Comparison of ENCODE assay signal across 9 cellular contexts in the genomic region with DNA sequence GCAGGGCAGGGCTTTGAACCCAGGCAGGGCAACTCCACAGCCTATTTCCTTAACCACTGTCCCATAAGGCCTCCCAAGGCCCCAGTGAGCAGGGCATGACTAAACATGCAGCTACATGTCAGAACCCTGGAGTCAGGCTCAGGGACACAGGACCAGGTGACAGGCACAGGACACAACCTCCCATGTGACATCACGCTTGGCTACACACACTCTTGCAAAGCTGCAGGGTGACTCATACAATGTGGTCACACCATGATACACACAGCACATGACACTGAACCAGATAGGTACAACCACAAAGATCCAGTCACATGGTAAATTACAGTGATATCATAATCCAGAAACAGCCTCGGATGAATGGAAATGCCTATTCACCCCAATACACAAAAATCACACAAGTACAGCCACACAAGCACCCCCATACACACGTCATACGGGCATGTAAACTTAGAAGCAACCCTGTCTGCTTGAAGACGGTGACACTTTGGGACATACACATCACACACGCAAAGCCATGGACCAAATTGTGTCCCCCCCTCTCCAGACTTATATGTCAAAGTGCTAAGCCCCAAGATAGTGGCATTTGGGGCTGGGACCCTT. TPM values are rescaled to one million over a fixed set of nuclear protein-coding genes. Genes with fewer than 3 reads are reported as not detected.
A peak's percentile ranks its signal among the peaks of the same experiment; 100 is the strongest.
DNase-seq lines count a peak whose midpoint lies in the region; ATAC-seq, FAIRE-seq and TF ChIP-seq lines count a peak whose summit lies in the region.
"Had no signal": no experiment of that assay in that cellular context is flagged by ENCODE, and none has a peak within 500 bp of the region (broad histone marks: within the 10 kb centered on the region; RNA-seq: fewer than 3 reads in every experiment).

No MANE protein-coding gene starts in this region.

- no peak overlapping the region for H3K9ac ChIP-seq in colonic mucosa (ENCODE audit: low read depth in 2 of 2, low read length in 2 of 2)

- H3K27ac ChIP-seq in Panc1 (ENCODE audit: low read length) (no peak overlapping the region), colonic mucosa (no peak overlapping the region)

- intact Hi-C loops in Panc1 (cut with micrococcal nuclease; ENCODE audit: unreplicated experiment) (no loop called here), colonic mucosa (cut with DNase I) (no loop called here)

- POLR2A ChIA-PET in Panc1 (lab: Charles Lee) = no interaction called here

- CTCF ChIA-PET in Panc1 (lab: Charles Lee) = no interaction called here

- H3K4me1 ChIP-seq in Panc1 (ENCODE audit: control insufficient read depth, insufficient read depth, low read length) (no peaks in the 10 kb centered on the region), colonic mucosa (no peaks in the 10 kb centered on the region)

- ATAC-seq in HG03108 (IDR thresholded peaks at IDR 0.05; ENCODE audit: unreplicated experiment) (peak; percentile 88), Panc1 (no peak)

- in situ Hi-C loops in Panc1 (cut with HindIII; ENCODE audit: low pct_unique_long_range_greater_than_20kb, low sequenced_read_pairs) = no loop called here

- no TSS peak for BruUV-seq in Panc1 (replicated peaks; lab: Mats Ljungman, UMichigan)

- TF ChIP-seq CTCF in Panc1 (IDR thresholded peaks at IDR 0.05) = no peak
- TF ChIP-seq CTCF in colonic mucosa (IDR thresholded peaks at IDR 0.05) = no peak

- no peak overlapping the region for H3K4me3 ChIP-seq in Panc1 (ENCODE audit: low read depth in 2 of 2, low read length in 2 of 2)
- no peak overlapping the region for H3K4me3 ChIP-seq in colonic mucosa

- FAIRE-seq in GM19239 (lab: Jason Lieb, UNC) = peak; percentile 97

- H3K27me3 ChIP-seq in Panc1 (ENCODE audit: control insufficient read depth, insufficient read depth, low read length) (no peaks in the 10 kb centered on the region), colonic mucosa (no peaks in the 10 kb centered on the region)

- H3K36me3 ChIP-seq in Panc1 (ENCODE audit: control insufficient read depth, insufficient read depth, low read length) (no peaks in the 10 kb centered on the region), colonic mucosa (no peaks in the 10 kb centered on the region)

- DNase-seq in ELR (ENCODE audit: low read depth) (peak; percentile 57), GM19239 (ENCODE audit: insufficient read length, low spot score) (peak; percentile 51), Panc1 (ENCODE audit: low read depth, low spot score) (peak; percentile 90), kidney glomerular epithelial cell (lab: John Stamatoyannopoulos, UW) (peak; percentile 75), colonic mucosa (no peak)
- DNase-seq in activated effector memory CD4-positive, alpha-beta T cell treated with anti-CD3 and anti-CD28 coated beads, Interleukin-2, amount 50 U/mL, for 16 hours = no peak
- DNase-seq in activated CD4-positive, CD25-positive, alpha-beta regulatory T cell (lab: John Stamatoyannopoulos, UW) = no peak

- H3K9me3 ChIP-seq in Panc1 (ENCODE audit: control insufficient read depth, insufficient read depth, low read depth, low read length) (no peaks in the 10 kb centered on the region), colonic mucosa (no peaks in the 10 kb centered on the region)

RNA-seq across cellular contexts. Expression of gene KLK4, which starts 14.5 kb away (rescaled TPM):
- total RNA-seq in Panc1 (2021; ENCODE audit: unreplicated experiment) = not detected
- 0.38 TPM for polyA plus RNA-seq in Panc1 (2012; ENCODE audit: insufficient read length)
- 1 to 10 TPM; 1.2 to 2.0 TPM for total RNA-seq in colonic mucosa

RNA-seq across cellular contexts. Expression of gene KLK2, which starts 23.5 kb away (rescaled TPM):
- total RNA-seq in Panc1 (2021; ENCODE audit: unreplicated experiment) (not detected), colonic mucosa (not detected)
- polyA plus RNA-seq in Panc1 (2012; ENCODE audit: insufficient read length) = not detected

RNA-seq across cellular contexts. Expression of gene KLK3, which starts 42.0 kb away (rescaled TPM):
- total RNA-seq in Panc1 (2021; ENCODE audit: unreplicated experiment) (not detected), colonic mucosa (1 to 10 TPM; 2.4 to 2.5 TPM)
- polyA plus RNA-seq in Panc1 (2012; ENCODE audit: insufficient read length) = not detected

RNA-seq across cellular contexts. Expression of gene KLK5, which starts 56.1 kb away (rescaled TPM):
- total RNA-seq in Panc1 (2021; ENCODE audit: unreplicated experiment) (not detected), colonic mucosa (not detected)
- polyA plus RNA-seq in Panc1 (2012; ENCODE audit: insufficient read length) = not detected
- total RNA-seq: mononuclear cell had no signal

Comparison
In these comparisons a context has a peak if more than half of its experiments do, and no peak if none do; other contexts are left out.
1. DNase-seq: peak in ELR (single experiment), GM19239 (single experiment), Panc1 (single experiment) and kidney glomerular epithelial cell (single experiment); none in activated effector memory CD4-positive, alpha-beta T cell treated with anti-CD3 and anti-CD28 coated beads, Interleukin-2, amount 50 U/mL, for 16 hours (single experiment), activated CD4-positive, CD25-positive, alpha-beta regulatory T cell (0 of 4) and colonic mucosa (single experiment).